Comparison of ENCODE assay signal across 2 cellular contexts in the genomic region with DNA sequence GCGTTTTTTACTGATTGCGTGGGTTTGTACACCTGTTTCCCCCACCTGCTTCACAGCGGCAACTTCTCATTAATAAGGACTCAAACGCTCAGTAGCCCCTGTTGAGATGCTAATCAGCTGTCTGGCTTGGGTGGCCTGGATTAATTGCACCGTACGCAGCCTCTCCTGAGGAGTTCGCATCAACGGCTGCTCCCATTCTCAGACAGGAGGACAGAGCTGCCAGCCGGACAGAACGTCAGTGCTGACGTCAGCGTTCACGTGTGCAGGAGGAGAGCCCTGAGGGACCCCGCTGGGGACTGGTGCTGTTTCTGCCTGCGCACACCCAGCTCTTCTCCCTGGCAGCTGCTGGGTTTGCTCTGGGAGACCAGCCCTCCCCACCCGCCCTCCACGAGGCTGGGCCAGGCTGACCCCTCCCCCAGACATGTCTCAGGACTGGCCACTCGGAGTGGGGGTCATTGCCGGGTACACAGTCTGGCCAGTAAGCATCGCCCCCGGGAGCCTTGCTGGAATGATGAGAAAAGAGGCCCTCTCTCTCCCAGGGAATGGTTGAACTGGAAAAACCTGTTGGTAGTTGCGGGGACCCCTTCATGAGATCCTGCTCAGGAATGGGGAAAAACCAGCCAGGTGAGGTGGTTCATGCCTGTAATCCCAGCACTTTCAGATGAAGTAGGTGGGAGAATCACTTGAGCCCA.
TF ChIP-seq lines count a peak whose summit lies in the region.

No MANE protein-coding gene starts in this region.

TF ChIP-seq in A549, 52 proteins besides CTCF, POLR2A, EP300 and RAD21 (continued from another document):
- TF ChIP-seq MAX (IDR thresholded peaks at IDR 0.05) (no peak), NFE2L2 (conservative IDR thresholded peaks at IDR 0.05; ENCODE audit: low read length) (no peak), GATA3 (IDR thresholded peaks at IDR 0.05; ENCODE audit: borderline replicate concordance) (no peak)
TF ChIP-seq in A549: peak in this region for 2.

TF ChIP-seq in WTC11, 78 proteins besides CTCF, POLR2A, EP300 and RAD21 (continued from another document):
- TF ChIP-seq, protein P1, sequence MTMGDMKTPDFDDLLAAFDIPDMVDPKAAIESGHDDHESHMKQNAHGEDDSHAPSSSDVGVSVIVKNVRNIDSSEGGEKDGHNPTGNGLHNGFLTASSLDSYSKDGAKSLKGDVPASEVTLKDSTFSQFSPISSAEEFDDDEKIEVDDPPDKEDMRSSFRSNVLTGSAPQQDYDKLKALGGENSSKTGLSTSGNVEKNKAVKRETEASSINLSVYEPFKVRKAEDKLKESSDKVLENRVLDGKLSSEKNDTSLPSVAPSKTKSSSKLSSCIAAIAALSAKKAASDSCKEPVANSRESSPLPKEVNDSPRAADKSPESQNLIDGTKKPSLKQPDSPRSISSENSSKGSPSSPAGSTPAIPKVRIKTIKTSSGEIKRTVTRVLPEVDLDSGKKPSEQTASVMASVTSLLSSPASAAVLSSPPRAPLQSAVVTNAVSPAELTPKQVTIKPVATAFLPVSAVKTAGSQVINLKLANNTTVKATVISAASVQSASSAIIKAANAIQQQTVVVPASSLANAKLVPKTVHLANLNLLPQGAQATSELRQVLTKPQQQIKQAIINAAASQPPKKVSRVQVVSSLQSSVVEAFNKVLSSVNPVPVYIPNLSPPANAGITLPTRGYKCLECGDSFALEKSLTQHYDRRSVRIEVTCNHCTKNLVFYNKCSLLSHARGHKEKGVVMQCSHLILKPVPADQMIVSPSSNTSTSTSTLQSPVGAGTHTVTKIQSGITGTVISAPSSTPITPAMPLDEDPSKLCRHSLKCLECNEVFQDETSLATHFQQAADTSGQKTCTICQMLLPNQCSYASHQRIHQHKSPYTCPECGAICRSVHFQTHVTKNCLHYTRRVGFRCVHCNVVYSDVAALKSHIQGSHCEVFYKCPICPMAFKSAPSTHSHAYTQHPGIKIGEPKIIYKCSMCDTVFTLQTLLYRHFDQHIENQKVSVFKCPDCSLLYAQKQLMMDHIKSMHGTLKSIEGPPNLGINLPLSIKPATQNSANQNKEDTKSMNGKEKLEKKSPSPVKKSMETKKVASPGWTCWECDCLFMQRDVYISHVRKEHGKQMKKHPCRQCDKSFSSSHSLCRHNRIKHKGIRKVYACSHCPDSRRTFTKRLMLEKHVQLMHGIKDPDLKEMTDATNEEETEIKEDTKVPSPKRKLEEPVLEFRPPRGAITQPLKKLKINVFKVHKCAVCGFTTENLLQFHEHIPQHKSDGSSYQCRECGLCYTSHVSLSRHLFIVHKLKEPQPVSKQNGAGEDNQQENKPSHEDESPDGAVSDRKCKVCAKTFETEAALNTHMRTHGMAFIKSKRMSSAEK (CRISPR knock-in tag; IDR thresholded peaks at IDR 0.05; ENCODE audit: borderline replicate concordance) = no peak
- TF ChIP-seq ESRRA (CRISPR knock-in tag; IDR thresholded peaks at IDR 0.05; ENCODE audit: borderline replicate concordance) (no peak), FOXK1 (CRISPR knock-in tag; IDR thresholded peaks at IDR 0.05) (no peak), ATF2 (CRISPR knock-in tag; IDR thresholded peaks at IDR 0.05; ENCODE audit: borderline replicate concordance, low read depth) (no peak), ZBTB21 (CRISPR knock-in tag; IDR thresholded peaks at IDR 0.05; ENCODE audit: borderline replicate concordance) (peak; percentile 31; the same call in 1 of the 2 replicates), ETV6 (CRISPR knock-in tag; IDR thresholded peaks at IDR 0.05) (no peak), ZNF263 (CRISPR knock-in tag; IDR thresholded peaks at IDR 0.05; ENCODE audit: low read depth) (no peak)
